In the genomic region with DNA sequence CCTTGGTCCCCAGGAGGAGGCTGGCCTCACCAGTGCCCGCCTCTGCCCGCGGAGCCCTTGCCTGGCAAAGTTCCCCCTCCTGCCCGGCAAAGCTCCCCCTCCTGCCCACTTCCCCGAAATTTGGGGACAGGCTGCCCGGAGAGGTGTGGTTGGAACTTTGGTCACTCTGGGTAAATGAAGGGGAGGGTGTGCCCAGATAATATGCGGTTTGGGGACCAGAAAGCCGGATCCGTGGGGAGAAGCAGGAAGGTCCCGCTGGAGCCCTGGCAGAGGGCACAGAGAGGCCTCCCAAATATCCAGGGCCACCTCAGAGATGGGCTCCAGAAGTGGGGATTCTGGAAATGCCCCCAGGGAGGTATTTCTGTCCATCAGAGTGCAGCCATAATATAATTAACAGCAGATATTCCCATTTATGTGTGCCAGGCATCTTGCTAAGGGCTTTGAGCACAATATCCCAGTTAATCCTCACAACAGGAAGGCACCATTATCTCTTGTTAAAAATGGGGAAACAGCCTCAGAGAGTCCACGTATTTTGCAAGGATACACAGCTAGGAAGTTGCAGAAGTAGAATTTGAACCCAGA, we compare ENCODE assay signal across 8 cellular contexts. TPM values are rescaled to one million over a fixed set of nuclear protein-coding genes. Genes with fewer than 3 reads are reported as not detected.
DNase-seq lines count a peak whose midpoint lies in the region; ATAC-seq, FAIRE-seq and TF ChIP-seq lines count a peak whose summit lies in the region.

No MANE protein-coding gene starts in this region.

- peak; percentile 15 for FAIRE-seq in HepG2 (lab: Jason Lieb, UNC)

- H3K4me2 ChIP-seq in IMR-90 (ENCODE audit: low read depth, low read length) (peak overlapping the region; percentile 89), HepG2 (ENCODE audit: low read depth, low read length) (peak overlapping the region; percentile 99)

- no peaks in the 10 kb centered on the region; the same call in 1 of the 2 replicates for H3K9me1 ChIP-seq in IMR-90 (ENCODE audit: insufficient read depth, low read length)

- peak overlapping the region; percentile 29 for H2AFZ ChIP-seq in IMR-90 (replicated peaks; ENCODE audit: low read length, poor library complexity)
- no peak overlapping the region for H2AFZ ChIP-seq in HepG2 (ENCODE audit: low read length)

- no peak overlapping the region for H4K91ac ChIP-seq in IMR-90 (ENCODE audit: insufficient read depth, low read depth, low read length)

- no peaks in the 10 kb centered on the region for H3K79me2 ChIP-seq in HepG2 (ENCODE audit: insufficient read depth, low read length)

- H3K27me3 Mint-ChIP-seq in CD8-positive, alpha-beta T cell (ENCODE audit: low read depth) = peaks cover 39% of the 10 kb centered on the region

- peak overlapping the region; percentile 39 for H2AK9ac ChIP-seq in IMR-90 (replicated peaks; ENCODE audit: low read depth, low read length, poor library complexity)

- WGBS in IMR-90 (ENCODE audit: extremely low coverage in 2 of 2, insufficient read length in 1 of 2), 2 experiments = 20% methylated on average over 1 of the region's 11 CpGs; no CpG with 5 or more reads in 1 of the 2 experiments
- 9% methylated on average over 11 of the region's 11 CpGs for WGBS in HepG2 (ENCODE audit: low lambda C conversion rate)

- no peak overlapping the region for H3K27ac Mint-ChIP-seq in CD8-positive, alpha-beta T cell

- H2BK120ac ChIP-seq in IMR-90 (ENCODE audit: low read depth, low read length) = no peak overlapping the region

- no peak overlapping the region for H4K5ac ChIP-seq in IMR-90 (ENCODE audit: low read depth, low read length)

- no peak overlapping the region for H3K23ac ChIP-seq in IMR-90 (ENCODE audit: low read depth, low read length)

- TF ChIP-seq POLR2A in IMR-90 (IDR thresholded peaks at IDR 0.05; ENCODE audit: low read depth, low read length) (no peak), HepG2 (IDR thresholded peaks at IDR 0.05; ENCODE audit: insufficient read depth in 1 of 2, low read depth in 2 of 2, low read length in 2 of 2) (no peak)

- ATAC-seq in IMR-90 (ENCODE audit: low read depth) = no peak
- ATAC-seq in HepG2 = no peak
- no peak for ATAC-seq in GM21515 (IDR thresholded peaks at IDR 0.05; ENCODE audit: unreplicated experiment)
- ATAC-seq in HG03097 (IDR thresholded peaks at IDR 0.05; ENCODE audit: low FRiP score, unreplicated experiment) = no peak
- no peak for ATAC-seq in CD8-positive, alpha-beta T cell

- H3K4me1 ChIP-seq in IMR-90 (ENCODE audit: control insufficient read depth, insufficient read depth, low read length) (peaks cover 19% of the 10 kb centered on the region), HepG2 (ENCODE audit: insufficient read depth, low read length) (peaks cover 47% of the 10 kb centered on the region), subcutaneous abdominal adipose tissue (ENCODE audit: control insufficient read depth in 5 of 5, insufficient read depth in 5 of 5, low read length in 5 of 5) (peaks cover 0 to 36% (median 19%) of the 10 kb centered on the region in 5 donors)
- no peaks in the 10 kb centered on the region for H3K4me1 ChIP-seq in CD8-positive, alpha-beta T cell (ENCODE audit: insufficient read depth, low read length)

- H4K8ac ChIP-seq in IMR-90 (ENCODE audit: low read depth in 2 of 2, low read length in 2 of 2) = no peak overlapping the region

- H3K27me3 ChIP-seq in IMR-90 (ENCODE audit: control insufficient read depth, insufficient read depth, low read length) = no peaks in the 10 kb centered on the region; the same call in 1 of the 2 replicates
- 0 out of 5 replicates have a peak, but pooled peaks cover 0 to 4% of the 10 kb centered on the region in 2 experiments for H3K27me3 ChIP-seq in HepG2 (ENCODE audit: control insufficient read depth in 1 of 2, insufficient read depth in 2 of 2, low read length in 2 of 2)
- no peaks in the 10 kb centered on the region for H3K27me3 ChIP-seq in subcutaneous abdominal adipose tissue (ENCODE audit: control insufficient read depth in 5 of 5, insufficient read depth in 4 of 5, low read length in 5 of 5)
- no peaks in the 10 kb centered on the region for H3K27me3 ChIP-seq in CD8-positive, alpha-beta T cell (ENCODE audit: insufficient read depth, low read length)

- no peak overlapping the region; the same call in 1 of the 2 replicates for H3K27ac ChIP-seq in IMR-90 (ENCODE audit: insufficient read depth, low read length)
- no peak overlapping the region for H3K27ac ChIP-seq in HepG2 (ENCODE audit: extremely low read length, insufficient read depth, low read length)
- no peak overlapping the region for H3K27ac ChIP-seq in subcutaneous abdominal adipose tissue (ENCODE audit: low read depth, low read length)
- no peak overlapping the region for H3K27ac ChIP-seq in CD8-positive, alpha-beta T cell (ENCODE audit: low read depth, low read length)

- no peak overlapping the region for H3K4me3 Mint-ChIP-seq in CD8-positive, alpha-beta T cell

- BruUV-seq in IMR-90 (replicated peaks; lab: Mats Ljungman, UMichigan) (no TSS peak), HepG2 (replicated peaks; lab: Mats Ljungman, UMichigan) (TSS peak; percentile 63)

- H3K9me3 ChIP-seq in IMR-90 (ENCODE audit: control insufficient read depth, insufficient read depth, low read length) (no peaks in the 10 kb centered on the region), HepG2 (ENCODE audit: low read length) (no peaks in the 10 kb centered on the region), subcutaneous abdominal adipose tissue (ENCODE audit: control insufficient read depth in 5 of 5, low read length in 5 of 5) (no peaks in the 10 kb centered on the region)
- H3K9me3 ChIP-seq in CD8-positive, alpha-beta T cell (ENCODE audit: low read length) = no peaks in the 10 kb centered on the region

- CTCF ChIA-PET in IMR-90 (lab: Yijun Ruan, JAX) = no interaction called here
- CTCF ChIA-PET in HepG2 (lab: Yijun Ruan, JAX; ENCODE audit: low intra/inter-chr PET ratio, low total read pairs) = no interaction called here
- CTCF ChIA-PET in CD8-positive, alpha-beta T cell (lab: Charles Lee) = no interaction called here

- H3K79me1 ChIP-seq in IMR-90 (ENCODE audit: low read depth in 1 of 2, low read length in 2 of 2) = peaks cover 0 to 23% of the 10 kb centered on the region in 2 experiments; a peak in 2 of 4 replicates

- H4K20me1 ChIP-seq in IMR-90 (ENCODE audit: insufficient read depth, low read length) = no peaks in the 10 kb centered on the region
- no peaks in the 10 kb centered on the region for H4K20me1 ChIP-seq in HepG2 (ENCODE audit: insufficient read depth, low read length)

- intact Hi-C loops in IMR-90 (cut with micrococcal nuclease) (loop anchor here (2.0 to 5.0 kb wide), 2 partner anchors 32 to 143 kb away; partner anchors contain the start of genes C2orf76 and DBI), HepG2 (cut with micrococcal nuclease; ENCODE audit: unreplicated experiment) (no loop called here)
- intact Hi-C loops in CD8-positive, alpha-beta T cell (cut with DNase I, micrococcal nuclease) = no loop called here

- H2BK5ac ChIP-seq in IMR-90 (ENCODE audit: low read depth, low read length, poor library complexity, severe bottlenecking) = no peak overlapping the region

- H3K9ac ChIP-seq in IMR-90 (ENCODE audit: low read depth, low read length) = peak overlapping the region; percentile 85; the same call in 1 of the 2 replicates
- H3K9ac ChIP-seq in HepG2 (ENCODE audit: insufficient read depth, low read depth, low read length) = peak overlapping the region; percentile 78
- peak overlapping the region in 4 of 5 donors; percentile 63 to 75 (median 70) for H3K9ac ChIP-seq in subcutaneous abdominal adipose tissue (ENCODE audit: low read length in 5 of 5)

- peak overlapping the region; percentile 4; the same call in 1 of the 2 replicates for H3K4ac ChIP-seq in IMR-90 (ENCODE audit: low read depth, low read length)

- POLR2A ChIA-PET in IMR-90 (lab: Charles Lee; ENCODE audit: unreplicated experiment) = no interaction called here
- POLR2A ChIA-PET in HepG2 (lab: Yijun Ruan, JAX) = interaction anchor here (0.7 to 1.5 kb wide), 6 partner anchors 9 to 68 kb away, joined by 3 to 6 read pairs (median 4); no protein-coding TSS in a partner anchor
- POLR2A ChIA-PET in CD8-positive, alpha-beta T cell (lab: Charles Lee) = no interaction called here

- no peak for TF ChIP-seq RAD21 in IMR-90 (IDR thresholded peaks at IDR 0.05; ENCODE audit: low read length)
- no peak for TF ChIP-seq RAD21 in HepG2 (CRISPR knock-in tag; IDR thresholded peaks at IDR 0.05)

- H2BK20ac ChIP-seq in IMR-90 (ENCODE audit: low read depth, low read length) = no peak overlapping the region

- 0 out of 2 replicates have a peak overlapping the region, but pooled peaks have one; percentile 15 for H3K14ac ChIP-seq in IMR-90 (replicated peaks; ENCODE audit: low read depth, low read length)

- peaks cover 4% of the 10 kb centered on the region for H3K4me1 Mint-ChIP-seq in CD8-positive, alpha-beta T cell (ENCODE audit: low read depth)

- H2AK5ac ChIP-seq in IMR-90 (ENCODE audit: low read depth, low read length) = no peak overlapping the region

- no peak overlapping the region for H3K18ac ChIP-seq in IMR-90 (ENCODE audit: low read depth, low read length)

- H3K4me3 ChIP-seq in IMR-90 (ENCODE audit: insufficient read depth, low read depth, low read length) (peak overlapping the region; percentile 91), astrocyte of the spinal cord (ENCODE audit: low read depth, low read length) (peak overlapping the region; percentile 65), HepG2 (replicated peaks in 1 of 3; ENCODE audit: insufficient read depth in 1 of 3, low read depth in 2 of 3, low read length in 3 of 3) (peak overlapping the region; percentile 71 to 87 (median 78)), subcutaneous abdominal adipose tissue (ENCODE audit: low read depth in 1 of 5, low read length in 5 of 5) (peak overlapping the region in 4 of 5 donors; percentile 61 to 84 (median 75))
- no peak overlapping the region for H3K4me3 ChIP-seq in CD8-positive, alpha-beta T cell (ENCODE audit: low read depth, low read length)

- TF ChIP-seq EP300 in HepG2 (IDR thresholded peaks at IDR 0.05; ENCODE audit: low read depth in 2 of 2, low read length in 2 of 2) = no peak
- no peak for TF ChIP-seq EP300 in HepG2 (CRISPR knock-in tag; IDR thresholded peaks at IDR 0.05; ENCODE audit: borderline replicate concordance)

- no peak overlapping the region for H3K56ac ChIP-seq in IMR-90 (ENCODE audit: extremely low read depth, insufficient read depth, low read length)

- no peak for DNase-seq in IMR-90
- DNase-seq in astrocyte of the spinal cord (ENCODE audit: low read depth, low spot score) = no peak
- no peak for DNase-seq in HepG2 (ENCODE audit: low spot score)
- DNase-seq in OCI-M2 (lab: John Stamatoyannopoulos, UW; ENCODE audit: unreplicated experiment) = no peak
- DNase-seq in CD8-positive, alpha-beta T cell = no peak

- H3K36me3 ChIP-seq in IMR-90 (ENCODE audit: control insufficient read depth, insufficient read depth, low read length) (no peaks in the 10 kb centered on the region), HepG2 (replicated peaks in 1 of 2; ENCODE audit: control insufficient read depth in 1 of 2, insufficient read depth in 2 of 2, low read length in 2 of 2) (0 out of 5 replicates have a peak, but pooled peaks cover 0 to 4% of the 10 kb centered on the region in 2 experiments), subcutaneous abdominal adipose tissue (ENCODE audit: control insufficient read depth in 5 of 5, insufficient read depth in 5 of 5, low read length in 5 of 5) (no peaks in the 10 kb centered on the region)
- no peaks in the 10 kb centered on the region for H3K36me3 ChIP-seq in CD8-positive, alpha-beta T cell (ENCODE audit: insufficient read depth, low read length)

- H2BK15ac ChIP-seq in IMR-90 (ENCODE audit: low read depth, low read length) = no peak overlapping the region

- no peaks in the 10 kb centered on the region for H3K9me3 Mint-ChIP-seq in CD8-positive, alpha-beta T cell

- dilution Hi-C loops in IMR-90 (cut with HindIII; ENCODE audit: low sequenced_read_pairs, unreplicated experiment) = no loop called here

- in situ Hi-C loops in IMR-90 (cut with MboI; ENCODE audit: low sequenced_read_pairs) (no loop called here), astrocyte of the spinal cord (cut with HindIII; ENCODE audit: low sequenced_read_pairs) (no loop called here), HepG2 (cut with HindIII; ENCODE audit: extremely low pct_ligation_motif_present, low pct_unique_long_range_greater_than_20kb) (loop anchor here (5.0 kb wide), 2 partner anchors 38 to 258 kb away; no protein-coding TSS in a partner anchor)

- TF ChIP-seq CTCF in IMR-90 (conservative IDR thresholded peaks at IDR 0.05; ENCODE audit: low read depth, low read length) (no peak), astrocyte of the spinal cord (IDR thresholded peaks at IDR 0.05; ENCODE audit: low read depth, low read length) (no peak), HepG2 (CRISPR knock-in tag; IDR thresholded peaks at IDR 0.05) (no peak)
- no peak for TF ChIP-seq CTCF in CD8-positive, alpha-beta T cell (IDR thresholded peaks at IDR 0.05)

- no peaks in the 10 kb centered on the region for H3K36me3 Mint-ChIP-seq in CD8-positive, alpha-beta T cell

RNA-seq across cellular contexts. Expression of gene STEAP3, which starts 0.8 kb away (rescaled TPM):
- 18.9 and 19.4 TPM in 2 replicates for total RNA-seq in IMR-90 (2012; rRNA removed)
- 43.9 and 46.6 TPM in 2 replicates for polyA plus RNA-seq in IMR-90 (2012; rRNA removed)
- 19.1 and 50.3 TPM in 2 replicates for polyA plus RNA-seq in IMR-90 (2012; cell fraction: cytosol; rRNA removed)
- 35.5 and 93.9 TPM in 2 replicates for polyA plus RNA-seq in IMR-90 (2012; cell fraction: nucleus; rRNA removed; ENCODE audit: low replicate concordance)
- 12.8 and 21.1 TPM in 2 replicates for total RNA-seq in HepG2 (2016; rRNA removed; fragmentation: Illumina TruSeq; extraction: Trizol)
- 1.9 and 2.5 TPM in 2 replicates for total RNA-seq in HepG2 (2016; cell fraction: cytosol; rRNA removed; fragmentation: Illumina TruSeq; extraction: Trizol; ENCODE audit: low read depth)
- total RNA-seq in HepG2 (2016; cell fraction: insoluble cytoplasmic fraction; rRNA removed; fragmentation: Illumina TruSeq; extraction: Trizol) = 12.1 and 21.6 TPM in 2 replicates
- 8.0 and 8.1 TPM in 2 replicates for total RNA-seq in HepG2 (2016; cell fraction: membrane; rRNA removed; fragmentation: Illumina TruSeq; extraction: Trizol)
- total RNA-seq in HepG2 (2016; cell fraction: nucleus; rRNA removed; fragmentation: Illumina TruSeq; extraction: Trizol) = 23.7 and 29.0 TPM in 2 replicates
- 7.3 and 10.2 TPM in 2 replicates for polyA plus RNA-seq in HepG2 (2011; rRNA removed)
- 4.5 and 5.9 TPM in 2 replicates for polyA plus RNA-seq in HepG2 (2011; cell fraction: cytosol; rRNA removed)
- 20.0 and 20.1 TPM in 2 replicates for polyA plus RNA-seq in HepG2 (2011; cell fraction: nucleus; rRNA removed)
- 7.0 and 9.7 TPM in 2 replicates for polyA plus RNA-seq in HepG2 (2012)
- 2.3 TPM in 2 replicates for polyA plus RNA-seq in HepG2 (2016; cell fraction: cytosol; fragmentation: Illumina TruSeq; extraction: Trizol; ENCODE audit: low read depth)
- 11.0 and 14.2 TPM in 2 replicates for polyA plus RNA-seq in HepG2 (2016; cell fraction: insoluble cytoplasmic fraction; fragmentation: Illumina TruSeq; extraction: Trizol; ENCODE audit: low read depth)
- polyA plus RNA-seq in HepG2 (2016; cell fraction: membrane; fragmentation: Illumina TruSeq; extraction: Trizol; ENCODE audit: low read depth) = 4.7 and 6.6 TPM in 2 replicates
- polyA plus RNA-seq in HepG2 (2016; cell fraction: nucleus; fragmentation: Illumina TruSeq; extraction: Trizol; ENCODE audit: insufficient read depth, low read depth) = 46.6 and 48.2 TPM in 2 replicates
- polyA minus RNA-seq in HepG2 (2011; rRNA and poly(A)+ RNA removed; ENCODE audit: low replicate concordance) = 14.5 and 38.6 TPM in 2 replicates
- 10.7 and 11.0 TPM in 2 replicates for polyA minus RNA-seq in HepG2 (2011; cell fraction: cytosol; rRNA and poly(A)+ RNA removed)
- 5.8 and 7.5 TPM in 2 replicates for polyA minus RNA-seq in HepG2 (2011; cell fraction: nucleus; rRNA and poly(A)+ RNA removed)
- total RNA-seq in CD8-positive, alpha-beta T cell = not detected
